ENCODE assay signal across 15 cellular contexts in genomic region chr7:1922870-1923236, GRCh38.
DNase-seq lines count a peak whose midpoint lies in the region; ATAC-seq and TF ChIP-seq lines count a peak whose summit lies in the region.
"Had no signal": no experiment of that assay in that cellular context is flagged by ENCODE, and none has a peak within 500 bp of the region (broad histone marks: within the 10 kb centered on the region; RNA-seq: fewer than 3 reads in every experiment).

No MANE protein-coding gene starts in this region.

- peaks cover 91% of the 10 kb centered on the region for H3K4me1 Mint-ChIP-seq in activated CD4-positive, alpha-beta T cell treated with anti-CD3 and anti-CD28 coated beads for 36 hours
- H3K4me1 Mint-ChIP-seq in dendritic cell treated with granulocyte-macrophage colony-stimulating factor and Interleukin-4, amounts not matched to agents 40 ng/mL and 50 ng/mL, for 4 days (ENCODE audit: low read depth), result peaks cover 92% of the 10 kb centered on the region
- H3K4me1 Mint-ChIP-seq in stimulated activated naive B cell treated with anti-CD40 and anti-IgM and Interleukin-4, amounts not matched to agents 10 μg/mL and 1 μg/mL and 100 μg/mL, for 72 hours, result peaks cover 56 to 76% of the 10 kb centered on the region in 2 donors

- CTCF ChIA-PET in activated CD4-positive, alpha-beta T cell treated with anti-CD3 and anti-CD28 coated beads for 36 hours (lab: Charles Lee), result interaction anchor here (0.7 kb wide), 1 partner anchor 326 kb away, joined by 4 read pairs; no protein-coding TSS in a partner anchor

- peaks cover 16% of the 10 kb centered on the region for H3K36me3 Mint-ChIP-seq in activated CD4-positive, alpha-beta T cell treated with anti-CD3 and anti-CD28 coated beads for 36 hours (ENCODE audit: low read depth)
- peaks cover 55% of the 10 kb centered on the region for H3K36me3 Mint-ChIP-seq in dendritic cell treated with granulocyte-macrophage colony-stimulating factor and Interleukin-4, amounts not matched to agents 40 ng/mL and 50 ng/mL, for 4 days (ENCODE audit: low read depth)
- peaks cover 34 to 71% of the 10 kb centered on the region in 2 donors for H3K36me3 Mint-ChIP-seq in stimulated activated naive B cell treated with anti-CD40 and anti-IgM and Interleukin-4, amounts not matched to agents 10 μg/mL and 1 μg/mL and 100 μg/mL, for 72 hours

- TF ChIP-seq CTCF in HL-60 (IDR thresholded peaks at IDR 0.05; ENCODE audit: insufficient read depth, low read length), result peak; percentile 5
- TF ChIP-seq CTCF in GM13977 (IDR thresholded peaks at IDR 0.05; ENCODE audit: extremely low read depth, insufficient read depth, missing control alignments), result no peak

- H3K27me3 ChIP-seq in HL-60 (ENCODE audit: insufficient read depth, poor library complexity, severe bottlenecking), result no peaks in the 10 kb centered on the region

- DNase-seq in activated CD4-positive, alpha-beta T cell treated with anti-CD3 and anti-CD28 coated beads for 36 hours, result no peak
- no peak for DNase-seq in activated CD4-positive, alpha-beta T cell treated with anti-CD3 and anti-CD28 coated beads, Interleukin-2, amount 50 U/mL, for 1 hour
- DNase-seq in HL-60 (ENCODE audit: low read depth in 1 of 2, low spot score in 1 of 2), result no peak
- DNase-seq in stimulated activated naive B cell treated with anti-CD40 and anti-IgM and Interleukin-4, amounts not matched to agents 10 μg/mL and 1 μg/mL and 100 μg/mL, for 72 hours, result no peak
- no peak for DNase-seq in kidney tubule cell (ENCODE audit: low spot score)
- no peak for DNase-seq in GM13977 (ENCODE audit: low spot score)
- DNase-seq: NCI-H1417, NCI-H226, nephron progenitor cell, substantia nigra had no signal

- ATAC-seq in activated CD4-positive, alpha-beta T cell treated with anti-CD3 and anti-CD28 coated beads for 36 hours, result no peak
- no peak for ATAC-seq in stimulated activated naive B cell treated with anti-CD40 and anti-IgM and Interleukin-4, amounts not matched to agents 10 μg/mL and 1 μg/mL and 100 μg/mL, for 72 hours (replicated peaks)
- ATAC-seq in HG03095 (IDR thresholded peaks at IDR 0.05; ENCODE audit: unreplicated experiment), result no peak
- ATAC-seq: A549, lower lobe of right lung had no signal

- H3K27me3 Mint-ChIP-seq in activated CD4-positive, alpha-beta T cell treated with anti-CD3 and anti-CD28 coated beads for 36 hours, result peaks cover 21% of the 10 kb centered on the region
- no peaks in the 10 kb centered on the region for H3K27me3 Mint-ChIP-seq in dendritic cell treated with granulocyte-macrophage colony-stimulating factor and Interleukin-4, amounts not matched to agents 40 ng/mL and 50 ng/mL, for 4 days
- no peaks in the 10 kb centered on the region for H3K27me3 Mint-ChIP-seq in stimulated activated naive B cell treated with anti-CD40 and anti-IgM and Interleukin-4, amounts not matched to agents 10 μg/mL and 1 μg/mL and 100 μg/mL, for 72 hours

- no peaks in the 10 kb centered on the region for H3K9me3 Mint-ChIP-seq in activated CD4-positive, alpha-beta T cell treated with anti-CD3 and anti-CD28 coated beads for 36 hours (ENCODE audit: low read depth)
- H3K9me3 Mint-ChIP-seq in dendritic cell treated with granulocyte-macrophage colony-stimulating factor and Interleukin-4, amounts not matched to agents 40 ng/mL and 50 ng/mL, for 4 days, result no peaks in the 10 kb centered on the region
- H3K9me3 Mint-ChIP-seq in stimulated activated naive B cell treated with anti-CD40 and anti-IgM and Interleukin-4, amounts not matched to agents 10 μg/mL and 1 μg/mL and 100 μg/mL, for 72 hours, result no peaks in the 10 kb centered on the region
- H3K9me3 Mint-ChIP-seq: activated naive CD4-positive, alpha-beta T cell treated with anti-CD3 and anti-CD28 coated beads for 36 hours; nephron progenitor cell had no signal

- H3K4me3 ChIP-seq in HL-60 (replicated peaks; ENCODE audit: insufficient read depth, low read length), result no peak overlapping the region
- H3K4me3 ChIP-seq: A549, lower lobe of right lung had no signal

- peak overlapping the region; percentile 0 for H3K27ac Mint-ChIP-seq in activated CD4-positive, alpha-beta T cell treated with anti-CD3 and anti-CD28 coated beads for 36 hours
- H3K27ac Mint-ChIP-seq in dendritic cell treated with granulocyte-macrophage colony-stimulating factor and Interleukin-4, amounts not matched to agents 40 ng/mL and 50 ng/mL, for 4 days, result peak overlapping the region; percentile 53
- H3K27ac Mint-ChIP-seq in stimulated activated naive B cell treated with anti-CD40 and anti-IgM and Interleukin-4, amounts not matched to agents 10 μg/mL and 1 μg/mL and 100 μg/mL, for 72 hours, result peak overlapping the region; percentile 67
- H3K27ac Mint-ChIP-seq: activated naive CD4-positive, alpha-beta T cell treated with anti-CD3 and anti-CD28 coated beads for 36 hours; nephron progenitor cell had no signal

- no peak overlapping the region for H3K4me3 Mint-ChIP-seq in activated CD4-positive, alpha-beta T cell treated with anti-CD3 and anti-CD28 coated beads for 36 hours
- H3K4me3 Mint-ChIP-seq in dendritic cell treated with granulocyte-macrophage colony-stimulating factor and Interleukin-4, amounts not matched to agents 40 ng/mL and 50 ng/mL, for 4 days, result no peak overlapping the region
- no peak overlapping the region for H3K4me3 Mint-ChIP-seq in stimulated activated naive B cell treated with anti-CD40 and anti-IgM and Interleukin-4, amounts not matched to agents 10 μg/mL and 1 μg/mL and 100 μg/mL, for 72 hours
- H3K4me3 Mint-ChIP-seq: nephron progenitor cell had no signal

- POLR2A ChIA-PET in activated CD4-positive, alpha-beta T cell treated with anti-CD3 and anti-CD28 coated beads for 36 hours (lab: Charles Lee), result interaction anchor here (0.5 kb wide), 1 partner anchor 638 kb away, joined by 4 read pairs; no protein-coding TSS in a partner anchor

- intact Hi-C loops in activated CD4-positive, alpha-beta T cell treated with anti-CD3 and anti-CD28 coated beads for 36 hours (cut with DNase I, micrococcal nuclease), result loop anchor here (1.0 to 5.0 kb wide), 7 partner anchors 17 to 429 kb away; partner anchors contain the start of gene EIF3B (in 1 of the 2)
- intact Hi-C loops in dendritic cell treated with granulocyte-macrophage colony-stimulating factor and Interleukin-4, amounts not matched to agents 40 ng/mL and 50 ng/mL, for 4 days (cut with micrococcal nuclease), result no loop called here

- H3K27ac ChIP-seq in HL-60 (replicated peaks), result 0 out of 2 replicates have a peak overlapping the region, but pooled peaks have one; percentile 7
- H3K27ac ChIP-seq: A549, lower lobe of right lung had no signal

- in situ Hi-C loops in GM13977 (cut with MboI; ENCODE audit: low pct_unique_long_range_greater_than_20kb, low sequenced_read_pairs, unreplicated experiment), result no loop called here

Comparison
In these comparisons a context has a peak if more than half of its experiments do, and no peak if none do; other contexts are left out.
1. H3K27ac Mint-ChIP-seq: peak in every context shown above with its lines; median percentile 67 in stimulated activated naive B cell treated with anti-CD40 and anti-IgM and Interleukin-4, amounts not matched to agents 10 μg/mL and 1 μg/mL and 100 μg/mL, for 72 hours; 53 in dendritic cell treated with granulocyte-macrophage colony-stimulating factor and Interleukin-4, amounts not matched to agents 40 ng/mL and 50 ng/mL, for 4 days; 0 in activated CD4-positive, alpha-beta T cell treated with anti-CD3 and anti-CD28 coated beads for 36 hours.